In the genomic region with DNA sequence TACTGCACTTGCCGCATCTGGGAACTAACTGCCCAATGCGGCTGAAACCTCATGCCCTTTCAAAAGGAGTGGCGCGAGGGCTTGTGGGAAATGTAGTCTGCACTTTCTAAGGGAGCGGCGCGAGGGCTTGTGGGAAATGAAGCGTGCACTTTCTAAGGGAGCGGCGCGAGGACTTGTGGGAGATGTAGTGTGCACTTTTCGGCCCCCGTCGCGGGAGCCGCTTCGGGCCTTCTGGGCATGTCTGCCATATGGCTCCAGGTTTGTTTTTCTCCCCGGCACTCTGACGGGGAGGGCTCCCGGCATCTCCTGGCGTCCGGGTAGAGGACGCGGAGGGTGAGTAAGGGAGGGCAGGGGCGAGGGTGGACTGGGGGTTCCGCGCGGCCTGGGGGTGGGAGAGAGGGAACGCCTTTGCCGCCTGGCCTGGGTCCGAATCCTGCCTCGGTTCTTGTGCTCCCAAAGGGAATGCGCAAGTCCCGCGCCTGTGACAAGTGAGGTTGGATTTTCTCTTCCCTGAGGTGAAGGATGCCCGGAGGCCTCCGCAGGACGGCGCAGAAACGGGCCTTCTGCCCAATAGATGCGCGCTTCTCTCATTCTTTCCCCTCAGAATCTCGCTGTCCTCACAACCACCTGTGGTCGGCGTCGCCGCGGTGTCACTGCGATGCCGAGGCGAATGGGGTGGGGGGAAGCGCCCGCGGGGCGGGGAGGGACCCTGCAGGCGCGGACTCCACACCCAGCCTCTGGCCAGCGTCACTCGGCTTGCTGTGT, we compare ENCODE assay signal across 8 cellular contexts. TPM values are rescaled to one million over a fixed set of nuclear protein-coding genes. Genes with fewer than 3 reads are reported as not detected.
DNase-seq lines count a peak whose midpoint lies in the region; TF ChIP-seq lines count a peak whose summit lies in the region.

A gene (plus strand): TSS at position 180 of the 765 bp plus-strand sequence. CDS start 2,281 bp downstream, outside the sequence.

- TF ChIP-seq RAD21 in neural cell (conservative IDR thresholded peaks at IDR 0.05) = no peak

- H3K4me2 ChIP-seq in H9 (ENCODE audit: insufficient read depth, insufficient read length, low read length) (peak within 1 kb of the TSS; percentile 64), neural cell (ENCODE audit: low read length) (no peak within 1 kb of the TSS)

- DNase-seq in ELR (ENCODE audit: low read depth) = peak; percentile 94
- DNase-seq in H9 = peak; percentile 84
- DNase-seq in MG63 = peak; percentile 93
- peak; percentile 48 for DNase-seq in SHP77 treated with DMSO at 0.1 percent for 48 hours (lab: John Stamatoyannopoulos, UW)
- peak; percentile 97 for DNase-seq in activated effector memory CD4-positive, alpha-beta T cell treated with anti-CD3 and anti-CD28 coated beads, Interleukin-2, amount 50 U/mL, for 16 hours
- peak; percentile 91 for DNase-seq in fibroblast of the conjunctiva (ENCODE audit: low read depth)
- peak; percentile 95 for DNase-seq in stomach

- H3K14ac ChIP-seq in H9 (ENCODE audit: insufficient read depth, low read length) = 0 out of 2 replicates have a peak within 1 kb of the TSS, but pooled peaks have one; percentile 1

- no peaks in the 10 kb centered on the region for H3F3A ChIP-seq in neural cell (ENCODE audit: insufficient read depth, low read length, poor library complexity, severe bottlenecking)

- no peak within 1 kb of the TSS for H3K56ac ChIP-seq in H9 (ENCODE audit: insufficient read length, low read depth, low read length)

- H3K9ac ChIP-seq in H9 (ENCODE audit: extremely low read depth, insufficient read length, low read length) (peak within 1 kb of the TSS; percentile 16), neural cell (ENCODE audit: low read length) (peak within 1 kb of the TSS; percentile 68)

- H3K9me3 Mint-ChIP-seq in H9 = peaks cover 48 to 55% of the 10 kb centered on the region in 2 experiments

- no peak within 1 kb of the TSS for H2BK15ac ChIP-seq in H9 (ENCODE audit: low read depth, low read length)

- no peaks in the 10 kb centered on the region for H3K79me1 ChIP-seq in H9 (ENCODE audit: insufficient read depth, low read depth, low read length, poor library complexity, severe bottlenecking)

- peak within 1 kb of the TSS; percentile 81 to 88 for H3K4me3 Mint-ChIP-seq in H9

- no peak within 1 kb of the TSS for H2AFZ ChIP-seq in H9 (ENCODE audit: low read length)
- H2AFZ ChIP-seq in neural cell (ENCODE audit: low read depth, low read length) = peak within 1 kb of the TSS; percentile 65

- no peak within 1 kb of the TSS for H4K8ac ChIP-seq in H9 (replicated peaks; ENCODE audit: insufficient read length, low read depth, low read length)

- no peak within 1 kb of the TSS for H2AK5ac ChIP-seq in H9 (ENCODE audit: insufficient read length, low read length)

- H3K4me1 ChIP-seq in H9 (ENCODE audit: insufficient read depth, low read length) (no peaks in the 10 kb centered on the region), stomach (peaks cover 6 to 21% (median 19%) of the 10 kb centered on the region in 4 donors)

- no peak within 1 kb of the TSS for H3K18ac ChIP-seq in H9 (ENCODE audit: insufficient read length, low read depth, low read length)

- H3K79me2 ChIP-seq in H9 (ENCODE audit: insufficient read depth, low read length) (no peaks in the 10 kb centered on the region), neural cell (replicated peaks; ENCODE audit: insufficient read depth, low read length) (no peaks in the 10 kb centered on the region)

- TF ChIP-seq CTCF in H9 (conservative IDR thresholded peaks at IDR 0.05) = no peak
- no peak for TF ChIP-seq CTCF in neural cell (IDR thresholded peaks at IDR 0.05; ENCODE audit: poor library complexity, severe bottlenecking)
- TF ChIP-seq CTCF in stomach (IDR thresholded peaks at IDR 0.05) = peak in 1 of 7 experiments; percentile 23

- H2BK5ac ChIP-seq in H9 (ENCODE audit: insufficient read length, low read length) = no peak within 1 kb of the TSS

- H3K36me3 ChIP-seq in MG63 (peaks cover 44% of the 10 kb centered on the region), neural cell (ENCODE audit: insufficient read depth, low read length) (no peaks in the 10 kb centered on the region), stomach (peaks cover 25 to 38% (median 37%) of the 10 kb centered on the region in 4 donors)

- no peak within 1 kb of the TSS for H3K4ac ChIP-seq in H9 (ENCODE audit: low read depth, low read length)

- H3K9me3 ChIP-seq in H9 (ENCODE audit: control insufficient read depth, low read depth, low read length) (no peaks in the 10 kb centered on the region), MG63 (peaks cover 6% of the 10 kb centered on the region; the same call in 1 of the 2 replicates), neural cell (ENCODE audit: low read length) (peaks cover 2% of the 10 kb centered on the region), stomach (peaks cover 0 to 7% (median 0%) of the 10 kb centered on the region in 4 donors)

- WGBS in H9 (ENCODE audit: extremely low coverage, insufficient read length, low lambda C conversion rate) = no CpG with 5 or more reads among the region's 59 CpGs
- WGBS in stomach, 5 donors = 0 to 1% (median 1%) methylated on average over 36 to 59 of the region's 59 CpGs

- peak in 1 of 4 donors; percentile 32 for TF ChIP-seq POLR2A in stomach (IDR thresholded peaks at IDR 0.05)

- intact Hi-C loops in stomach (cut with DNase I; ENCODE audit: low total_unique reads) = loop anchor here (10.0 kb wide), 2 partner anchors 90 to 240 kb away; a partner anchor contains a TSS

- H2BK20ac ChIP-seq in H9 (ENCODE audit: low read depth, low read length, poor library complexity, severe bottlenecking) = no peak within 1 kb of the TSS

- no peak within 1 kb of the TSS for H2BK12ac ChIP-seq in H9 (ENCODE audit: insufficient read length, low read depth, low read length)

- H3K27me3 ChIP-seq in H9 (ENCODE audit: insufficient read depth, low read length) (no peaks in the 10 kb centered on the region), MG63 (no peaks in the 10 kb centered on the region), neural cell (ENCODE audit: insufficient read depth, low read depth, low read length) (no peaks in the 10 kb centered on the region), stomach (no peaks in the 10 kb centered on the region)

- H3K4me1 Mint-ChIP-seq in H9 = peaks cover 4 to 9% of the 10 kb centered on the region in 2 experiments; a peak in 3 of 4 replicates

- H3K36me3 Mint-ChIP-seq in H9 (ENCODE audit: insufficient read depth in 1 of 3, low read depth in 3 of 3) = peaks cover 43 to 44% (median 43%) of the 10 kb centered on the region in 3 experiments

- no peak within 1 kb of the TSS for H4K5ac ChIP-seq in H9 (ENCODE audit: insufficient read length, low read depth, low read length)

- TF ChIP-seq EP300 in neural cell (conservative IDR thresholded peaks at IDR 0.05; ENCODE audit: poor library complexity, severe bottlenecking) (no peak), stomach (IDR thresholded peaks at IDR 0.05) (no peak)

- H3K27ac ChIP-seq in H9 (ENCODE audit: insufficient read length, low read depth, low read length) = no peak within 1 kb of the TSS
- peak within 1 kb of the TSS; percentile 16 for H3K27ac ChIP-seq in neural cell (ENCODE audit: low read length)
- H3K27ac ChIP-seq in stomach = peak within 1 kb of the TSS; percentile 89 to 94 (median 90)

- no peak within 1 kb of the TSS for H2BK120ac ChIP-seq in H9 (ENCODE audit: low read depth, low read length, poor library complexity, severe bottlenecking)

- peaks cover 2% of the 10 kb centered on the region; the same call in 1 of the 2 replicates for H3K27me3 Mint-ChIP-seq in H9 (ENCODE audit: low read depth)

- H3K27ac Mint-ChIP-seq in H9 = peak within 1 kb of the TSS in 2 of 3 experiments; percentile 75 to 83; a peak in 2 of 7 replicates

- no peak within 1 kb of the TSS for H3T11ph ChIP-seq in H9 (ENCODE audit: low read length)

- no peak within 1 kb of the TSS for H3K23ac ChIP-seq in H9 (ENCODE audit: insufficient read length, low read depth, low read length)

- H3K4me3 ChIP-seq in MG63 (peak within 1 kb of the TSS; percentile 84), neural cell (ENCODE audit: low read length) (peak within 1 kb of the TSS; percentile 70), stomach (peak within 1 kb of the TSS; percentile 79 to 90 (median 82))

- H3K9me2 ChIP-seq in neural cell (ENCODE audit: insufficient read depth, low read length) = no peaks in the 10 kb centered on the region

- H3K23me2 ChIP-seq in H9 (ENCODE audit: insufficient read length, low read depth, low read length, poor library complexity, severe bottlenecking) = peaks cover 9% of the 10 kb centered on the region

- H4K91ac ChIP-seq in H9 (ENCODE audit: insufficient read length, low read depth, low read length) = no peak within 1 kb of the TSS

- H4K20me1 ChIP-seq in H9 (ENCODE audit: control insufficient read depth, insufficient read depth, insufficient read length) (no peaks in the 10 kb centered on the region), neural cell (ENCODE audit: insufficient read depth) (no peaks in the 10 kb centered on the region)

TF ChIP-seq in neural cell, 6 proteins besides CTCF, POLR2A, EP300 and RAD21:
- TF ChIP-seq MXI1 (conservative IDR thresholded peaks at IDR 0.05; ENCODE audit: poor library complexity, severe bottlenecking) (peak; percentile 58), SMC3 (conservative IDR thresholded peaks at IDR 0.05; ENCODE audit: poor library complexity) (no peak), POLR2AphosphoS5 (IDR thresholded peaks at IDR 0.05) (peak; percentile 15)

RNA-seq across cellular contexts. Expression of the gene that starts here (rescaled TPM):
- 9.5 and 11.8 TPM in 2 replicates for total RNA-seq in H9 (2021)
- 9.8 and 9.9 TPM in 2 replicates for total RNA-seq in MG63 (2014; rRNA removed; shearing (Covaris generic); ENCODE audit: low replicate concordance)
- polyA plus RNA-seq in neural cell = 8.9 and 19.4 TPM in 2 replicates
- polyA minus RNA-seq in neural cell = 13.1 and 19.2 TPM in 2 replicates
- 10 to 100 TPM in 4 of 5 donors, 1 to 10 TPM in 1; 4.3 to 41.2 (median 33.2) TPM for total RNA-seq in stomach
- 10 to 100 TPM in 1 of 3 donors, 1 to 10 TPM in 2; 5.2 to 10.2 (median 6.6) TPM for polyA plus RNA-seq in stomach
